Comparison of ENCODE assay signal across 9 cellular contexts in the genomic region with DNA sequence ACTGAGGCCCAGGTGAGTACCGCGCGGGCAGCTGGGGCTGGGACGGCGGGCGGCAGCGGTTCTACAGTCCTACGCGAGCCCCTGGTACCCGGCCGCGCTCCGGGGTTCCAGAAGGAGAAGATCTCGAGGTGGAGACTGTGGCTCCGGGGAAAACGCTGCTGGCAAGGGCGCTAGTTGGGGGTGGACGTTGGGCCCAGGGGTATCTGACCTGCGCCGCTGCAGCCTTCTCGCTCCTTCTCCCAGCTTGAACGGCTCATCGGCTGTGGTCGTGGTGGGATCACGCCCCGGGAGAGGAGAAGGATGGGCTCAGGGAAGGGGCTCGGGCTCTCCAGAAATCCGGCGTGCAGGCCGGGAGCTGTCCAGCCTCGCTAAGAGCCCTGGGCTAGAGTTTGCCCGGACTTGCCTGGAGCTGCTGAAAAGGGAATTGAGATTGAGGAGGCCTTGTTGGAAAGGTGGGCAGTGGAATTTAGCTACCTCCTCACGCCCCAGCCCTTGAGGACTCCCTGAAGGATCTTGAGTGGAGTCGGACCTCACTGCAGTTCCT. TPM values are rescaled to one million over a fixed set of nuclear protein-coding genes. Genes with fewer than 3 reads are reported as not detected.
A peak's percentile ranks its signal among the peaks of the same experiment; 100 is the strongest.
DNase-seq lines count a peak whose midpoint lies in the region; ATAC-seq and TF ChIP-seq lines count a peak whose summit lies in the region.
"Had no signal": no experiment of that assay in that cellular context is flagged by ENCODE, and none has a peak within 500 bp of the region (broad histone marks: within the 10 kb centered on the region; RNA-seq: fewer than 3 reads in every experiment).

No MANE protein-coding gene starts in this region.

- H3K27me3 Mint-ChIP-seq in activated CD4-positive, alpha-beta T cell treated with anti-CD3 and anti-CD28 coated beads, Interleukin-2, amount 10 ng/mL, durations not matched to agents 7 days and 5 days = peaks cover 40% of the 10 kb centered on the region

- ATAC-seq in thoracic aorta (ENCODE audit: insufficient number of reproducible peaks, low FRiP score, low read depth) (no peak), HG03135 (IDR thresholded peaks at IDR 0.05; ENCODE audit: unreplicated experiment) (no peak)

- H3K9me3 ChIP-seq in ascending aorta = no peaks in the 10 kb centered on the region
- H3K9me3 ChIP-seq in thoracic aorta = no peaks in the 10 kb centered on the region

- peak in 1 of 3 experiments; percentile 2 for TF ChIP-seq CTCF in ascending aorta (IDR thresholded peaks at IDR 0.05)
- TF ChIP-seq CTCF in thoracic aorta (IDR thresholded peaks at IDR 0.05) = no peak

- no peaks in the 10 kb centered on the region for H3K36me3 Mint-ChIP-seq in activated CD4-positive, alpha-beta T cell treated with anti-CD3 and anti-CD28 coated beads, Interleukin-2, amount 10 ng/mL, durations not matched to agents 7 days and 5 days (ENCODE audit: low read depth)

- peaks cover 24% of the 10 kb centered on the region for H3K27me3 ChIP-seq in ascending aorta
- peaks cover 21% of the 10 kb centered on the region for H3K27me3 ChIP-seq in layer of hippocampus (ENCODE audit: control insufficient read depth, insufficient read depth, low read length)
- peaks cover 22% of the 10 kb centered on the region for H3K27me3 ChIP-seq in thoracic aorta (replicated peaks; ENCODE audit: insufficient read depth)

- H3K4me3 Mint-ChIP-seq in activated CD4-positive, alpha-beta T cell treated with anti-CD3 and anti-CD28 coated beads, Interleukin-2, amount 10 ng/mL, durations not matched to agents 7 days and 5 days = peak overlapping the region; percentile 70

- POLR2A ChIA-PET in activated CD4-positive, alpha-beta T cell treated with anti-CD3 and anti-CD28 coated beads, Interleukin-2, amount 10 ng/mL, durations not matched to agents 7 days and 5 days (lab: Charles Lee) = no interaction called here

- CTCF ChIA-PET in activated CD4-positive, alpha-beta T cell treated with anti-CD3 and anti-CD28 coated beads, Interleukin-2, amount 10 ng/mL, durations not matched to agents 7 days and 5 days (lab: Charles Lee) = interaction anchor here (0.5 to 1.3 kb wide), 3 partner anchors 13 to 634 kb away, joined by 3 to 4 read pairs (median 3); no protein-coding TSS in a partner anchor

- no peaks in the 10 kb centered on the region for H3K36me3 ChIP-seq in ascending aorta
- no peaks in the 10 kb centered on the region for H3K36me3 ChIP-seq in thoracic aorta

- DNase-seq in activated CD4-positive, alpha-beta T cell treated with anti-CD3 and anti-CD28 coated beads, Interleukin-2, amount 10 ng/mL, durations not matched to agents 7 days and 5 days = no peak
- no peak for DNase-seq in activated CD4-positive, alpha-beta T cell treated with anti-CD3 and anti-CD28 coated beads, Interleukin-2, amount 50 U/mL, for 1 hour
- no peak for DNase-seq in ascending aorta (ENCODE audit: low spot score in 2 of 2)
- no peak for DNase-seq in thoracic aorta (ENCODE audit: low spot score)
- no peak for DNase-seq in cerebellum (ENCODE audit: low spot score)
- no peak for DNase-seq in stimulated activated CD4-positive, alpha-beta T cell treated with anti-CD3 and anti-CD28 coated beads, Interleukin-4, amount 100 ng/mL, for 4 hours
- DNase-seq: DND-41 had no signal

- H3K4me3 ChIP-seq in ascending aorta (peak overlapping the region; percentile 67 to 82), thoracic aorta (peak overlapping the region; percentile 88)

- peak overlapping the region; percentile 46 for H3K27ac Mint-ChIP-seq in activated CD4-positive, alpha-beta T cell treated with anti-CD3 and anti-CD28 coated beads, Interleukin-2, amount 10 ng/mL, durations not matched to agents 7 days and 5 days

- peaks cover 13 to 19% of the 10 kb centered on the region in 2 donors for H3K4me1 ChIP-seq in ascending aorta
- peaks cover 9 to 26% of the 10 kb centered on the region in 2 donors for H3K4me1 ChIP-seq in thoracic aorta (ENCODE audit: control insufficient read depth in 1 of 2, low read depth in 2 of 2)

- peak overlapping the region; percentile 69 to 70 for H3K27ac ChIP-seq in ascending aorta
- H3K27ac ChIP-seq in layer of hippocampus (ENCODE audit: low read depth, low read length) = peak overlapping the region; percentile 30
- peak overlapping the region; percentile 28 to 49 for H3K27ac ChIP-seq in thoracic aorta

- H3K4me1 Mint-ChIP-seq in activated CD4-positive, alpha-beta T cell treated with anti-CD3 and anti-CD28 coated beads, Interleukin-2, amount 10 ng/mL, durations not matched to agents 7 days and 5 days = peaks cover 10% of the 10 kb centered on the region

- H3K9me3 Mint-ChIP-seq in activated CD4-positive, alpha-beta T cell treated with anti-CD3 and anti-CD28 coated beads, Interleukin-2, amount 10 ng/mL, durations not matched to agents 7 days and 5 days = no peaks in the 10 kb centered on the region

- intact Hi-C loops in ascending aorta (cut with DNase I) = loop anchor here (1.0 to 5.0 kb wide), 5 partner anchors 35 to 355 kb away; partner anchors contain the start of genes CDCA8, SF3A3 and UTP11

RNA-seq across cellular contexts. Expression of gene POU3F1, which starts 1.1 kb away (rescaled TPM):
- not detected for total RNA-seq in activated CD4-positive, alpha-beta T cell treated with anti-CD3 and anti-CD28 coated beads, Interleukin-2, amount 10 ng/mL, durations not matched to agents 7 days and 5 days
- total RNA-seq in ascending aorta (not detected), thoracic aorta (not detected), cerebellum (not detected)

RNA-seq across cellular contexts. Expression of gene UTP11, which starts 35.1 kb away (rescaled TPM):
- total RNA-seq in activated CD4-positive, alpha-beta T cell treated with anti-CD3 and anti-CD28 coated beads, Interleukin-2, amount 10 ng/mL, durations not matched to agents 7 days and 5 days = 10 to 100 TPM; 33.0 to 34.8 TPM
- total RNA-seq in ascending aorta (16.5 TPM), thoracic aorta (10 to 100 TPM; 14.6 to 76.9 TPM), cerebellum (23.2 TPM)

RNA-seq across cellular contexts. Expression of gene FHL3, which starts 42.4 kb away (rescaled TPM):
- total RNA-seq in activated CD4-positive, alpha-beta T cell treated with anti-CD3 and anti-CD28 coated beads, Interleukin-2, amount 10 ng/mL, durations not matched to agents 7 days and 5 days = 1 to 10 TPM; 9.8 to 9.9 TPM
- total RNA-seq in ascending aorta = 60.1 TPM
- 10 to 100 TPM; 57.0 to 90.7 TPM for total RNA-seq in thoracic aorta
- 6.1 TPM for total RNA-seq in cerebellum

RNA-seq across cellular contexts. Expression of gene SF3A3, which starts 57.9 kb away (rescaled TPM):
- 100 to 1,000 TPM in 1 of 2 experiments, 10 to 100 TPM in 1; 80.9 to 110 TPM for total RNA-seq in activated CD4-positive, alpha-beta T cell treated with anti-CD3 and anti-CD28 coated beads, Interleukin-2, amount 10 ng/mL, durations not matched to agents 7 days and 5 days
- 20.3 TPM for total RNA-seq in ascending aorta
- total RNA-seq in thoracic aorta = 10 to 100 TPM; 31.8 to 61.3 TPM
- 51.5 TPM for total RNA-seq in cerebellum
